In the genomic region with DNA sequence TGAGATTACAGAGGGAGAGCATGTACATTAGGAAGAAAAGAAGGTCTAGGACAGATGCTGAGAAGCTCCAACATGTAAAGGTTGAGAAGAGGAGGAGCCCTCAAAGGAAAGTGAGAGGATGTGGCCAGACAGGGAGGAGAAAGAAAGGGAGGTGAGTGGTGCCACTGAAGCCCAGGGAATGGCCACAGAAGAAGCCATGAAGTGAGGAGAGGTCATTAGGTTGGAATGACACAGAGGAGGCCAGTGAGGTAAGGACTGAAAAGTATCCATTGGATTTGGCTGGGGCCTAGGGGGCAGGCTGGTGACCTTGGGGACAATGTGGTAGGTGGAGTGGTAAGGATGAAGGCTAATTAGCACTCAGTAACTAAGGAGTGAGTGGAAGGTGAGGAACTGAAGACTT, we compare ENCODE assay signal across 1 cellular context.
TF ChIP-seq lines count a peak whose summit lies in the region.

No MANE protein-coding gene starts in this region.

TF ChIP-seq in H1, 55 proteins besides CTCF, POLR2A, EP300 and RAD21:
- TF ChIP-seq SRF (IDR thresholded peaks at IDR 0.05; ENCODE audit: low read depth, low read length) (no peak), NANOG (IDR thresholded peaks at IDR 0.05; ENCODE audit: insufficient read depth, low read depth, low read length, poor library complexity, severe bottlenecking) (no peak), POU5F1 (IDR thresholded peaks at IDR 0.05; ENCODE audit: low read depth, low read length) (no peak), CHD1 (IDR thresholded peaks at IDR 0.05; ENCODE audit: low read depth, low read length) (no peak), BACH1 (IDR thresholded peaks at IDR 0.05; ENCODE audit: low read length) (no peak), TEAD4 (IDR thresholded peaks at IDR 0.05; ENCODE audit: low read depth, low read length) (no peak), EZH2 (IDR thresholded peaks at IDR 0.05; ENCODE audit: low read depth, low read length, severe bottlenecking) (no peak), TBP (IDR thresholded peaks at IDR 0.05; ENCODE audit: low read depth, low read length) (no peak)
- TF ChIP-seq, protein P1, sequence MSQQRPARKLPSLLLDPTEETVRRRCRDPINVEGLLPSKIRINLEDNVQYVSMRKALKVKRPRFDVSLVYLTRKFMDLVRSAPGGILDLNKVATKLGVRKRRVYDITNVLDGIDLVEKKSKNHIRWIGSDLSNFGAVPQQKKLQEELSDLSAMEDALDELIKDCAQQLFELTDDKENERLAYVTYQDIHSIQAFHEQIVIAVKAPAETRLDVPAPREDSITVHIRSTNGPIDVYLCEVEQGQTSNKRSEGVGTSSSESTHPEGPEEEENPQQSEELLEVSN (IDR thresholded peaks at IDR 0.05), result no peak
